In genomic region chr1:23634518-23634839, GRCh38 we compare ENCODE assay signal across 11 cellular contexts. TPM values are rescaled to one million over a fixed set of nuclear protein-coding genes. Genes with fewer than 3 reads are reported as not detected.
A peak's percentile ranks its signal among the peaks of the same experiment; 100 is the strongest.
DNase-seq lines count a peak whose midpoint lies in the region; ATAC-seq, FAIRE-seq and TF ChIP-seq lines count a peak whose summit lies in the region.
"Had no signal": no experiment of that assay in that cellular context is flagged by ENCODE, and none has a peak within 500 bp of the region (broad histone marks: within the 10 kb centered on the region; RNA-seq: fewer than 3 reads in every experiment).

No MANE protein-coding gene starts in this region.

- TF ChIP-seq RAD21 in HCT116 (IDR thresholded peaks at IDR 0.05; ENCODE audit: low read depth) = no peak
- TF ChIP-seq RAD21 in K562 (CRISPR knock-in tag; conservative IDR thresholded peaks at IDR 0.05 in 1 of 2, IDR thresholded peaks at IDR 0.05 in 1 of 2) = no peak

- TF ChIP-seq CTCF in 22Rv1 (IDR thresholded peaks at IDR 0.05) (no peak), HCT116 (IDR thresholded peaks at IDR 0.05 in 2 of 3, conservative IDR thresholded peaks at IDR 0.05 in 1 of 3; ENCODE audit: borderline replicate concordance in 1 of 3, insufficient read depth in 1 of 3, low read depth in 2 of 3, low read length in 2 of 3) (no peak), K562 (IDR thresholded peaks at IDR 0.05 in 2 of 3, conservative IDR thresholded peaks at IDR 0.05 in 1 of 3; ENCODE audit: insufficient read depth in 2 of 3, low read depth in 1 of 3, low read length in 3 of 3) (no peak), adrenal gland (IDR thresholded peaks at IDR 0.05) (no peak)

- H3K79me2 ChIP-seq in HCT116 (ENCODE audit: insufficient read depth, low read length) (no peaks in the 10 kb centered on the region), K562 (ENCODE audit: control insufficient read depth, insufficient read depth, low read length) (no peaks in the 10 kb centered on the region)

- CTCF ChIA-PET in HCT116 (lab: Charles Lee) (interaction anchor here (0.8 to 3.5 kb wide), 17 partner anchors 10 to 138 kb away, joined by 3 to 21 read pairs (median 6); no protein-coding TSS in a partner anchor), K562 (lab: Yijun Ruan, JAX; ENCODE audit: low intra/inter-chr PET ratio) (interaction anchor here (0.6 to 6.5 kb wide), 3 partner anchors 31 to 122 kb away, joined by 4 to 147 read pairs (median 7); no protein-coding TSS in a partner anchor)

- peak overlapping the region; percentile 89 to 98 (median 93) for H3K27ac Mint-ChIP-seq in naive thymus-derived CD8-positive, alpha-beta T cell

- peaks cover 13 to 25% of the 10 kb centered on the region in 2 experiments for H3K4me1 ChIP-seq in HCT116 (ENCODE audit: control insufficient read depth in 1 of 2, insufficient read depth in 2 of 2, low read length in 2 of 2)
- H3K4me1 ChIP-seq in K562 (replicated peaks in 1 of 2; ENCODE audit: control insufficient read depth in 2 of 2, insufficient read depth in 2 of 2, low read length in 2 of 2) = peaks cover 12 to 21% of the 10 kb centered on the region in 2 experiments; a peak in 3 of 5 replicates
- peaks cover 0 to 19% of the 10 kb centered on the region in 2 donors for H3K4me1 ChIP-seq in adrenal gland (replicated peaks in 1 of 2)

- H2AFZ ChIP-seq in HCT116 (ENCODE audit: low read depth, low read length, poor library complexity, severe bottlenecking) = peak overlapping the region; percentile 99
- peak overlapping the region; percentile 80 for H2AFZ ChIP-seq in K562 (ENCODE audit: low read depth, low read length)

- no peaks in the 10 kb centered on the region for H3K9me3 ChIP-seq in HCT116 (ENCODE audit: control insufficient read depth in 1 of 2, insufficient read depth in 1 of 2, low read depth in 1 of 2, low read length in 2 of 2)
- no peaks in the 10 kb centered on the region for H3K9me3 ChIP-seq in K562 (replicated peaks; ENCODE audit: control insufficient read depth, insufficient read depth, low read depth, low read length)
- no peaks in the 10 kb centered on the region for H3K9me3 ChIP-seq in adrenal gland (replicated peaks in 1 of 3)

- intact Hi-C loops in HCT116 (cut with micrococcal nuclease) (no loop called here), K562 (cut with micrococcal nuclease) (loop anchor here (2.0 kb wide), 1 partner anchor 30 kb away; no protein-coding TSS in a partner anchor), adrenal gland (cut with DNase I) (no loop called here)

- H3K9me1 ChIP-seq in K562 (ENCODE audit: control insufficient read depth, insufficient read depth, low read length) = no peaks in the 10 kb centered on the region

- BruUV-seq in HCT116 (replicated peaks; lab: Mats Ljungman, UMichigan) = no TSS peak
- BruUV-seq in K562 (replicated peaks; lab: Mats Ljungman, UMichigan) = no TSS peak

- no peaks in the 10 kb centered on the region for H3K9me2 ChIP-seq in HCT116 (ENCODE audit: insufficient read depth)

- H3K27ac ChIP-seq in 22Rv1 = peak overlapping the region; percentile 68
- peak overlapping the region; percentile 19; the same call in 1 of the 2 replicates for H3K27ac ChIP-seq in HCT116 (ENCODE audit: low read depth, low read length)
- no peak overlapping the region for H3K27ac ChIP-seq in K562 (ENCODE audit: extremely low read depth, low read depth, low read length)
- peak overlapping the region in 2 of 5 donors; percentile 74 to 93 for H3K27ac ChIP-seq in adrenal gland

- in situ Hi-C loops in K562 (cut with MboI) = no loop called here

- no peak for DNase-seq in HCT116 (ENCODE audit: low read depth, low spot score)
- DNase-seq in K562 (ENCODE audit: extremely low read depth in 1 of 4, low spot score in 3 of 4) = no peak
- no peak for DNase-seq in naive thymus-derived CD8-positive, alpha-beta T cell
- DNase-seq in NCI-H2171 treated with DMSO at 0.1 percent for 48 hours (lab: John Stamatoyannopoulos, UW) = no peak
- no peak for DNase-seq in adrenal gland
- DNase-seq in retina = no peak
- DNase-seq in SK-N-DZ (ENCODE audit: low spot score) = no peak
- DNase-seq: NCI-H1048 had no signal

- H3K4me3 ChIP-seq in HCT116 (replicated peaks in 1 of 2; ENCODE audit: low read depth in 1 of 2, low read length in 2 of 2) (no peak overlapping the region), K562 (no peak overlapping the region), adrenal gland (no peak overlapping the region)
- H3K4me3 ChIP-seq: lung had no signal

- H3K27me3 ChIP-seq in HCT116 (ENCODE audit: insufficient read depth, low read length) (no peaks in the 10 kb centered on the region), K562 (ENCODE audit: control insufficient read depth in 2 of 2, insufficient read depth in 2 of 2, low read length in 2 of 2) (peaks cover 3 to 11% of the 10 kb centered on the region in 2 experiments; a peak in 2 of 5 replicates), adrenal gland (no peaks in the 10 kb centered on the region)

- POLR2A ChIA-PET in HCT116 (lab: Charles Lee) (interaction anchor here (0.9 to 1.1 kb wide), 3 partner anchors 80 to 103 kb away, joined by 3 to 4 read pairs (median 3); no protein-coding TSS in a partner anchor), K562 (lab: Yijun Ruan, JAX) (interaction anchor here (0.6 to 1.6 kb wide), 9 partner anchors 14 to 136 kb away, joined by 3 to 6 read pairs (median 4); partner anchors contain the start of genes ID3 and RPL11)
- POLR2A ChIA-PET in naive thymus-derived CD8-positive, alpha-beta T cell (lab: Charles Lee) = interaction anchor here (0.9 to 14.9 kb wide), 12 partner anchors 10 to 126 kb away, joined by 3 to 612 read pairs (median 8); partner anchors contain the start of genes ID3 and RPL11

- H3K4me2 ChIP-seq in HCT116 (ENCODE audit: low read length) (peak overlapping the region; percentile 96), K562 (ENCODE audit: insufficient read depth, low read length) (no peak overlapping the region)

- 11% methylated on average over 2 of the region's 2 CpGs for WGBS in K562 (ENCODE audit: insufficient coverage, low coverage, missing lambda C conversion rate)
- WGBS in adrenal gland, 4 donors = 64 to 76% (median 71%) methylated on average over 2 of the region's 2 CpGs

- peak overlapping the region; percentile 41 to 80 (median 72) for H3K4me3 Mint-ChIP-seq in naive thymus-derived CD8-positive, alpha-beta T cell
- H3K4me3 Mint-ChIP-seq: WTC11 had no signal

- ATAC-seq in HCT116 (no peak), K562 (no peak)
- ATAC-seq in naive thymus-derived CD8-positive, alpha-beta T cell = no peak

- RAD21 ChIA-PET in HCT116 (lab: Charles Lee; ENCODE audit: low non-redundant PET in 1 of 2, low total read pairs in 2 of 2, uncharacterized antibody in 2 of 2, unreplicated experiment in 2 of 2) = interaction anchor here (0.6 to 1.5 kb wide), 5 partner anchors 10 to 89 kb away, joined by 3 to 4 read pairs (median 3); no protein-coding TSS in a partner anchor

- no peaks in the 10 kb centered on the region for H3K27me3 Mint-ChIP-seq in naive thymus-derived CD8-positive, alpha-beta T cell

- TF ChIP-seq POLR2A in HCT116 (IDR thresholded peaks at IDR 0.05; ENCODE audit: borderline replicate concordance, extremely low read depth, insufficient read depth, insufficient read length) (no peak), K562 (conservative IDR thresholded peaks at IDR 0.05) (no peak), adrenal gland (IDR thresholded peaks at IDR 0.05) (no peak)

- TF ChIP-seq EP300 in K562 (IDR thresholded peaks at IDR 0.05; ENCODE audit: low read length) = no peak

- no peak for FAIRE-seq in K562 (lab: Jason Lieb, UNC)

- H3K4me1 Mint-ChIP-seq in naive thymus-derived CD8-positive, alpha-beta T cell = peaks cover 20 to 56% (median 46%) of the 10 kb centered on the region in 4 donors

- H4K20me1 ChIP-seq in HCT116 (ENCODE audit: insufficient read depth) = no peaks in the 10 kb centered on the region
- peaks cover 4% of the 10 kb centered on the region; the same call in 1 of the 2 replicates for H4K20me1 ChIP-seq in K562 (replicated peaks; ENCODE audit: control insufficient read depth, insufficient read depth, low read length)

- no peaks in the 10 kb centered on the region for H3K36me3 Mint-ChIP-seq in naive thymus-derived CD8-positive, alpha-beta T cell
- H3K36me3 Mint-ChIP-seq: WTC11 had no signal

- H3K9ac ChIP-seq in HCT116 (ENCODE audit: low read length) (no peak overlapping the region), K562 (ENCODE audit: insufficient read depth in 1 of 2, low read depth in 2 of 2, low read length in 2 of 2) (peak overlapping the region in 1 of 2 experiments; percentile 9; a peak in 1 of 4 replicates)

- H3K9me3 Mint-ChIP-seq in naive thymus-derived CD8-positive, alpha-beta T cell = no peaks in the 10 kb centered on the region
- H3K9me3 Mint-ChIP-seq: WTC11 had no signal

- no peaks in the 10 kb centered on the region for H3K36me3 ChIP-seq in HCT116 (ENCODE audit: control insufficient read depth in 1 of 2, insufficient read depth in 2 of 2, low read length in 2 of 2)
- H3K36me3 ChIP-seq in K562 (ENCODE audit: control insufficient read depth, insufficient read depth, low read length) = no peaks in the 10 kb centered on the region
- H3K36me3 ChIP-seq in adrenal gland (replicated peaks in 1 of 2) = no peaks in the 10 kb centered on the region

RNA-seq across cellular contexts. Expression of gene RPL11, which starts 57.1 kb away (rescaled TPM):
- total RNA-seq in HCT116 (2021; ENCODE audit: unreplicated experiment) (1,262 TPM), K562 (2014; rRNA removed) (3,111 and 3,495 TPM in 2 replicates), K562 (2014; rRNA removed; fragmentation: Illumina TruSeq; extraction: Trizol) (3,683 and 3,950 TPM in 2 replicates), K562 (2015; rRNA removed; fragmentation: Illumina TruSeq; extraction: Trizol) (3,549 and 3,642 TPM in 2 replicates), K562 (2021) (1,751 and 1,781 TPM in 2 replicates), adrenal gland (100 to 1,000 TPM; 685 to 982 (median 819) TPM)
- polyA plus RNA-seq in HCT116 (2012) = 2,336 and 2,697 TPM in 2 replicates
- total RNA-seq in K562 (2011; cell fraction: chromatin; rRNA removed; ENCODE audit: low replicate concordance) = 326 and 345 TPM in 2 replicates
- 341 and 370 TPM in 2 replicates for total RNA-seq in K562 (2011; cell fraction: nucleolus; rRNA removed)
- 557 and 1,073 TPM in 2 replicates for total RNA-seq in K562 (2011; cell fraction: nucleoplasm; rRNA removed)
- polyA plus RNA-seq in K562 (2011; rRNA removed) (2,818 and 2,821 TPM in 2 replicates), K562 (2014; fragmentation: Illumina TruSeq; extraction: Trizol) (3,852 and 4,443 TPM in 2 replicates), K562 (2014; fragmentation: Nextera tagmentation; extraction: Ambion mirVana) (1,000 to 10,000 TPM; 2,542 to 2,758 TPM), K562 (2014; rRNA removed) (4,338 and 4,526 TPM in 2 replicates), adrenal gland (1,000 to 10,000 TPM; 1,450 to 2,028 (median 1,673) TPM)
- 831 and 2,063 TPM in 2 replicates for polyA plus RNA-seq in K562 (2011; cell fraction: cytosol; rRNA removed)
- 469 and 968 TPM in 2 replicates for polyA plus RNA-seq in K562 (2011; cell fraction: nucleus; rRNA removed)
- polyA plus RNA-seq in K562 (2012) = 3,491 and 4,910 TPM in 2 replicates
- polyA minus RNA-seq in K562 (2011; rRNA and poly(A)+ RNA removed) = 1,269 and 1,421 TPM in 2 replicates
- polyA minus RNA-seq in K562 (2011; cell fraction: cytosol; rRNA and poly(A)+ RNA removed) = 631 and 637 TPM in 2 replicates
- polyA minus RNA-seq in K562 (2011; cell fraction: nucleus; rRNA and poly(A)+ RNA removed) = 128 and 273 TPM in 2 replicates
- 1,000 to 10,000 TPM; 2,047 to 2,067 TPM for total RNA-seq in naive thymus-derived CD8-positive, alpha-beta T cell
- 1,000 to 10,000 TPM; 1,566 to 1,847 (median 1,638) TPM for polyA plus RNA-seq in naive thymus-derived CD8-positive, alpha-beta T cell
- polyA plus RNA-seq in SK-N-DZ (2014; cell fraction: cytosol; rRNA removed) = 1,349 and 1,406 TPM in 2 replicates
- 819 and 868 TPM in 2 replicates for polyA plus RNA-seq in SK-N-DZ (2014; cell fraction: nucleus; rRNA removed)
